21 cellular contexts compared by ENCODE assay signal in the genomic region with DNA sequence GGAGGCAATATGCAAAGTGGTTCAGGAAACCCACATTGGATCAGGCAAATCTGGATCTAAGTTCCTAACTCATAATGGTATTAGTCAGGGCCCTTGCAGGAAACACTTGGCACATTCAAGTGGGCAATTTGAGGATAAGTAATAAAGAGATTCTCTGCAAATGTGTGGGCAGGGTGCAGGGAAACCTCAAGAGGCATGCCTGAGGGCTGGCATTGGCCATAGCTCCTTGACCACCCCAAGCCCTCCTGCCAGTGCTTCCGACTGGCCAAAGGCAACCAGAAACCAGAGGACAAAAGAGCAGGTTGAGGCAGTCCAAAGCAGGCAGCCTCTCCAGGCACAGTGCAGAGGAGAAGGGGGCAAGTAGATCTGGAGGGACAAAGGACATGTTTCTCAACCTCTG.
"Had no signal": no experiment of that assay in that cellular context is flagged by ENCODE, and none has a peak within 500 bp of the region (broad histone marks: within the 10 kb centered on the region; RNA-seq: fewer than 3 reads in every experiment).

No MANE protein-coding gene starts in this region.

- H3K27me3 ChIP-seq: brain microvascular endothelial cell, cardiac muscle cell, Peyer's patch had no signal

- H3K4me3 ChIP-seq: cardiac muscle cell, K562, Peyer's patch had no signal

- H3K4me1 ChIP-seq: Peyer's patch had no signal

- H3K36me3 ChIP-seq: brain microvascular endothelial cell, cardiac muscle cell, Peyer's patch had no signal

- DNase-seq: activated B cell treated with CpG ODN at 0.5 μM for 24 hours; activated CD4-positive, alpha-beta memory T cell treated with anti-CD3 and anti-CD28 coated beads, Interleukin-2, amount 10 ng/mL, durations not matched to agents 7 days and 5 days; activated CD4-positive, alpha-beta T cell treated with anti-CD3 and anti-CD28 coated beads, Interleukin-2, amount 50 U/mL, for 1 hour; activated gamma-delta T cell; activated naive CD4-positive, alpha-beta T cell treated with anti-CD3 and anti-CD28 coated beads for 36 hours; activated T-cell treated with anti-CD3 and anti-CD28 coated beads for 4 hours; activated T-cell treated with anti-CD3 and anti-CD28 coated beads, Interleukin-2, amount 50 U/mL, for 48 hours; brain microvascular endothelial cell; Karpas-422; NCI-H146; NCI-H187 treated with DMSO at 0.1 percent for 48 hours; NCI-H345; NCI-H510A; NCI-H526 treated with DMSO at 0.1 percent for 48 hours; NK-92 treated with Interleukin-12 subunit alpha and Interleukin-12 subunit beta, amount 100 ng/mL, for 24 hours; Peyer's patch; SHP77 treated with DMSO at 0.1 percent for 48 hours; T-helper 17 cell; T-helper 9 cell had no signal

- H3K27ac ChIP-seq: brain microvascular endothelial cell, cardiac muscle cell, Peyer's patch had no signal

- H3K9me3 ChIP-seq: Peyer's patch had no signal
